20 cellular contexts compared by ENCODE assay signal in genomic region chr2:229071292-229071976, GRCh38.
DNase-seq lines count a peak whose midpoint lies in the region; ATAC-seq and TF ChIP-seq lines count a peak whose summit lies in the region.
"Had no signal": no experiment of that assay in that cellular context is flagged by ENCODE, and none has a peak within 500 bp of the region (broad histone marks: within the 10 kb centered on the region; RNA-seq: fewer than 3 reads in every experiment).

No MANE protein-coding gene starts in this region.

- no peak for TF ChIP-seq CTCF in fibroblast of mammary gland (conservative IDR thresholded peaks at IDR 0.05; ENCODE audit: control insufficient read depth, insufficient read depth, low read depth, low read length)

- no peak for ATAC-seq in stimulated activated naive CD8-positive, alpha-beta T cell treated with anti-CD3 and anti-CD28 coated beads, Interleukin-15, Interleukin-2, amounts not matched to agents 100 U/mL and 50 U/mL, for 24 hours
- ATAC-seq in HG03520 (IDR thresholded peaks at IDR 0.05; ENCODE audit: unreplicated experiment), result no peak
- ATAC-seq: activated T-cell treated with anti-CD3 and anti-CD28 coated beads, Interleukin-2, amount 50 U/mL, for 4 hours; HepG2 had no signal

- DNase-seq in NCI-H146 (lab: John Stamatoyannopoulos, UW), result peak; percentile 25
- DNase-seq in NCI-H146 treated with DMSO at 0.1 percent for 48 hours (lab: John Stamatoyannopoulos, UW; ENCODE audit: unreplicated experiment), result no peak
- DNase-seq in NCI-H748 treated with DMSO at 0.1 percent for 48 hours (lab: John Stamatoyannopoulos, UW), result peak; percentile 12
- peak; percentile 10 for DNase-seq in fibroblast of mammary gland (ENCODE audit: low read depth)
- peak; percentile 19 for DNase-seq in non-pigmented ciliary epithelial cell (ENCODE audit: low read depth)
- no peak for DNase-seq in stimulated activated naive CD8-positive, alpha-beta T cell treated with anti-CD3 and anti-CD28 coated beads, Interleukin-15, Interleukin-2, amounts not matched to agents 100 U/mL and 50 U/mL, for 24 hours
- no peak for DNase-seq in NCI-H1105 treated with DMSO at 0.1 percent for 48 hours (lab: John Stamatoyannopoulos, UW)
- DNase-seq: activated CD4-positive, alpha-beta T cell treated with anti-CD3 and anti-CD28 coated beads for 1 hour; activated CD8-positive, alpha-beta memory T cell treated with anti-CD3 and anti-CD28 coated beads for 24 hours; activated naive CD4-positive, alpha-beta T cell treated with anti-CD3 and anti-CD28 coated beads, Interleukin-2, amount 50 U/mL, for 16 hours; activated T-cell treated with anti-CD3 and anti-CD28 coated beads, Interleukin-2, amount 50 U/mL, for 4 hours; Caco-2; DND-41; esophagus squamous epithelium; head of caudate nucleus; NCI-H187; NK-92 treated with Interleukin-12 subunit alpha and Interleukin-12 subunit beta, amount 100 ng/mL, for 24 hours; stimulated activated CD4-positive, alpha-beta T cell treated with anti-CD3 and anti-CD28 coated beads, Interleukin-12 subunit alpha, Interleukin-12 subunit beta, amount 100 ng/mL, for 4 hours had no signal

- H3K4me3 ChIP-seq in fibroblast of mammary gland (ENCODE audit: control insufficient read depth, low read depth, low read length), result no peak overlapping the region
- H3K4me3 ChIP-seq: esophagus squamous epithelium had no signal

Comparison
In these comparisons a context has a peak if more than half of its experiments do, and no peak if none do; other contexts are left out.
1. DNase-seq: peak in NCI-H146 (single experiment), NCI-H748 treated with DMSO at 0.1 percent for 48 hours (single experiment), fibroblast of mammary gland (single experiment) and non-pigmented ciliary epithelial cell (single experiment); none in NCI-H146 treated with DMSO at 0.1 percent for 48 hours (single experiment), stimulated activated naive CD8-positive, alpha-beta T cell treated with anti-CD3 and anti-CD28 coated beads, Interleukin-15, Interleukin-2, amounts not matched to agents 100 U/mL and 50 U/mL, for 24 hours (single experiment) and NCI-H1105 treated with DMSO at 0.1 percent for 48 hours (single experiment).